In the genomic region with DNA sequence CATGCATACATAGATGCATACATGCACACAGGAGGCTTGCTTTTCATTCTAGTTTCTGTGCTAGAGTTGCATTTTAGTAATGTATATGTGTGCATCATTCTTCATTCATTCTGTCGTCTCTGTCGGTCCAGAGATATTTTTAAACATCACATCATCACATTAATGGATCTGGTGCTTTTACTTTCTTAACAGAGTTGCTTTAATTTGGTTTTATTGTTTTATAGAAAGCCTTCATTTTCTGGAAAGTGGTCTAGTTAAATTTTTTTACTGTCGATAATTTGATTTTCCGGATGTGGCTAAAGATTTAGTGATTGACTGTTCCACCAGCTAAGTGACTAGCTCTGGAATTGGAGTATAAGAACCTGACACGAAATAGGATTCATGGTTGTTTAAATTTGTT, we compare ENCODE assay signal across 25 cellular contexts. TPM values are rescaled to one million over a fixed set of nuclear protein-coding genes. Genes with fewer than 3 reads are reported as not detected.
DNase-seq lines count a peak whose midpoint lies in the region; ATAC-seq and TF ChIP-seq lines count a peak whose summit lies in the region.
"Had no signal": no experiment of that assay in that cellular context is flagged by ENCODE, and none has a peak within 500 bp of the region (broad histone marks: within the 10 kb centered on the region; RNA-seq: fewer than 3 reads in every experiment).

No MANE protein-coding gene starts in this region.

- no peak overlapping the region for H4K8ac ChIP-seq in mesendoderm (ENCODE audit: low read depth, low read length)

- H2AK5ac ChIP-seq in mesendoderm (ENCODE audit: low read length) = no peak overlapping the region

- H3K79me1 ChIP-seq in mesendoderm (ENCODE audit: low read length) = no peaks in the 10 kb centered on the region

- H3K9me2 ChIP-seq in SK-N-SH = no peaks in the 10 kb centered on the region

- H3K4me3 Mint-ChIP-seq in chondrocyte (ENCODE audit: unreplicated experiment) (no peak overlapping the region), neural progenitor cell (no peak overlapping the region)
- H3K4me3 Mint-ChIP-seq: CD14-positive monocyte; CD4-positive, alpha-beta memory T cell; CD4-positive, CD25-positive, alpha-beta regulatory T cell; CD8-positive, alpha-beta memory T cell had no signal

- H3K4me1 Mint-ChIP-seq in chondrocyte (ENCODE audit: low read depth) (peaks cover 35% of the 10 kb centered on the region), neural progenitor cell (peaks cover 8% of the 10 kb centered on the region)
- H3K4me1 Mint-ChIP-seq: CD14-positive monocyte had no signal

- H3K4me1 ChIP-seq in SK-N-SH (ENCODE audit: control insufficient read depth in 1 of 2, insufficient read depth in 2 of 2, low read depth in 1 of 2, low read length in 1 of 2) = peaks cover 4 to 16% of the 10 kb centered on the region in 2 experiments; a peak in 3 of 4 replicates
- peaks cover 2% of the 10 kb centered on the region for H3K4me1 ChIP-seq in mesendoderm (ENCODE audit: control insufficient read depth, low read depth, low read length)
- no peaks in the 10 kb centered on the region for H3K4me1 ChIP-seq in neural progenitor cell
- no peaks in the 10 kb centered on the region for H3K4me1 ChIP-seq in mucosa of descending colon (ENCODE audit: low read depth)
- H3K4me1 ChIP-seq: BLaER1 had no signal

- POLR2A ChIA-PET in SK-N-SH (lab: Yijun Ruan, JAX) = no interaction called here

- no peak for TF ChIP-seq EP300 in SK-N-SH (IDR thresholded peaks at IDR 0.05; ENCODE audit: borderline replicate concordance in 1 of 2, low read depth in 1 of 2, low read length in 1 of 2)

- H2AFZ ChIP-seq in SK-N-SH (ENCODE audit: low read depth) (no peak overlapping the region), neural progenitor cell (replicated peaks) (no peak overlapping the region)

- TF ChIP-seq CTCF in SK-N-SH (IDR thresholded peaks at IDR 0.05) = no peak
- TF ChIP-seq CTCF in chondrocyte (IDR thresholded peaks at IDR 0.05) = no peak
- TF ChIP-seq CTCF in neural progenitor cell (IDR thresholded peaks at IDR 0.05) = no peak
- no peak for TF ChIP-seq CTCF in mucosa of descending colon (IDR thresholded peaks at IDR 0.05)

- H3K56ac ChIP-seq in mesendoderm (ENCODE audit: low read length) = peak overlapping the region; percentile 15

- H3K9me3 Mint-ChIP-seq in chondrocyte (ENCODE audit: low read depth) (peaks cover 9% of the 10 kb centered on the region), neural progenitor cell (peaks cover 10% of the 10 kb centered on the region)

- H3K36me3 Mint-ChIP-seq in chondrocyte (ENCODE audit: low read depth) (peaks cover 19% of the 10 kb centered on the region), neural progenitor cell (peaks cover 19% of the 10 kb centered on the region)

- H3K18ac ChIP-seq in mesendoderm (ENCODE audit: low read length) = no peak overlapping the region

- H2BK5ac ChIP-seq in mesendoderm (ENCODE audit: low read length) = no peak overlapping the region

- H3K27me3 Mint-ChIP-seq in chondrocyte (ENCODE audit: low read depth) = no peaks in the 10 kb centered on the region
- H3K27me3 Mint-ChIP-seq in neural progenitor cell (ENCODE audit: insufficient read depth, low read depth) = peaks cover 3% of the 10 kb centered on the region
- H3K27me3 Mint-ChIP-seq: CD4-positive, alpha-beta memory T cell; CD4-positive, CD25-positive, alpha-beta regulatory T cell; CD8-positive, alpha-beta memory T cell had no signal

- H3K23ac ChIP-seq in mesendoderm (ENCODE audit: low read length) = no peak overlapping the region

- CTCF ChIA-PET in SK-N-SH (lab: Yijun Ruan, JAX) = interaction anchor here (2.4 kb wide), 1 partner anchor 16 kb away, joined by 10 read pairs; no protein-coding TSS in a partner anchor

- peak overlapping the region in 1 of 2 experiments; percentile 61; a peak in 2 of 4 replicates for H3K27ac ChIP-seq in SK-N-SH (ENCODE audit: low read depth in 2 of 2, low read length in 1 of 2)
- H3K27ac ChIP-seq in mesendoderm (ENCODE audit: low read depth, low read length) = no peak overlapping the region
- H3K27ac ChIP-seq in neural progenitor cell = no peak overlapping the region
- H3K27ac ChIP-seq: BLaER1 had no signal

- H3K79me2 ChIP-seq in SK-N-SH (ENCODE audit: insufficient read depth) = peaks cover 49% of the 10 kb centered on the region
- H3K79me2 ChIP-seq in mesendoderm (ENCODE audit: control insufficient read depth, insufficient read depth, low read length) = no peaks in the 10 kb centered on the region
- H3K79me2 ChIP-seq in neural progenitor cell (ENCODE audit: low read depth) = no peaks in the 10 kb centered on the region

- no peak overlapping the region for H2BK15ac ChIP-seq in mesendoderm (replicated peaks; ENCODE audit: low read depth)

- H3K4me3 ChIP-seq in SK-N-SH (ENCODE audit: low read depth in 2 of 2, low read length in 1 of 2) (no peak overlapping the region), mesendoderm (ENCODE audit: low read length) (no peak overlapping the region), neural progenitor cell (no peak overlapping the region), mucosa of descending colon (no peak overlapping the region)
- H3K4me3 ChIP-seq: BLaER1 had no signal

- H3K36me3 ChIP-seq in SK-N-SH (replicated peaks in 1 of 2; ENCODE audit: control insufficient read depth in 1 of 2, insufficient read depth in 2 of 2, low read length in 1 of 2) (peaks cover 21 to 31% of the 10 kb centered on the region in 2 experiments), mesendoderm (ENCODE audit: control insufficient read depth, insufficient read depth, low read length) (no peaks in the 10 kb centered on the region), neural progenitor cell (no peaks in the 10 kb centered on the region), mucosa of descending colon (ENCODE audit: low read depth) (no peaks in the 10 kb centered on the region)
- H3K36me3 ChIP-seq: BLaER1 had no signal

- H4K20me1 ChIP-seq in SK-N-SH (ENCODE audit: insufficient read depth) (no peaks in the 10 kb centered on the region), neural progenitor cell (ENCODE audit: low read depth) (no peaks in the 10 kb centered on the region)
- H4K20me1 ChIP-seq: BLaER1 had no signal

- DNase-seq in SK-N-SH (no peak), chondrocyte (ENCODE audit: low spot score) (no peak), mesendoderm (no peak), neural progenitor cell (ENCODE audit: low spot score) (no peak), NCI-H748 treated with DMSO at 0.1 percent for 48 hours (lab: John Stamatoyannopoulos, UW) (no peak), mucosa of descending colon (no peak)
- DNase-seq: 8988T; ACHN; BE2C; C1 segment of cervical spinal cord; CD4-positive, alpha-beta memory T cell; CD4-positive, CD25-positive, alpha-beta regulatory T cell; CD8-positive, alpha-beta memory T cell; COR-L47; DMS 273 treated with DMSO at 0.1 percent for 48 hours; DMS153; DMS53; DMS79; DND-41; EL; GDM1 had no signal

- H3K4me2 ChIP-seq in SK-N-SH (peak overlapping the region; percentile 25; the same call in 1 of the 2 replicates), mesendoderm (ENCODE audit: low read length) (no peak overlapping the region), neural progenitor cell (no peak overlapping the region)
- H3K4me2 ChIP-seq: BLaER1 had no signal

- no peak overlapping the region for H4K5ac ChIP-seq in mesendoderm (ENCODE audit: low read length)

- no peak overlapping the region for H3K9ac ChIP-seq in SK-N-SH
- H3K9ac ChIP-seq in mesendoderm (ENCODE audit: low read length) = no peak overlapping the region
- no peak overlapping the region for H3K9ac ChIP-seq in neural progenitor cell
- H3K9ac ChIP-seq: BLaER1 had no signal

- intact Hi-C loops in mucosa of descending colon (cut with DNase I, micrococcal nuclease) = no loop called here

- WGBS in SK-N-SH (ENCODE audit: low lambda C conversion rate) = 28% methylated on average over 5 of the region's 5 CpGs
- no CpG with 5 or more reads among the region's 5 CpGs for WGBS in mesendoderm (ENCODE audit: extremely low coverage, insufficient coverage, low lambda C conversion rate)

- no peak overlapping the region for H2BK120ac ChIP-seq in mesendoderm (ENCODE audit: low read depth, low read length)

- H3K4ac ChIP-seq in mesendoderm (ENCODE audit: low read depth, low read length) = no peak overlapping the region

- H3K27me3 ChIP-seq in SK-N-SH (ENCODE audit: insufficient read depth) (no peaks in the 10 kb centered on the region), mesendoderm (ENCODE audit: insufficient read depth, low read length, poor library complexity) (peaks cover 1% of the 10 kb centered on the region), neural progenitor cell (no peaks in the 10 kb centered on the region)
- H3K27me3 ChIP-seq: BE2C, BLaER1 had no signal

- H3K27ac Mint-ChIP-seq in chondrocyte (ENCODE audit: unreplicated experiment) (peak overlapping the region; percentile 17), neural progenitor cell (peak overlapping the region; percentile 88)
- H3K27ac Mint-ChIP-seq: CD14-positive monocyte; CD4-positive, alpha-beta memory T cell; CD4-positive, CD25-positive, alpha-beta regulatory T cell; CD8-positive, alpha-beta memory T cell had no signal

- H3F3A ChIP-seq in SK-N-SH (replicated peaks; ENCODE audit: insufficient read depth) (peaks cover 13% of the 10 kb centered on the region), neural progenitor cell (ENCODE audit: low read depth) (no peaks in the 10 kb centered on the region)

- no peak for TF ChIP-seq RAD21 in SK-N-SH (IDR thresholded peaks at IDR 0.05; ENCODE audit: low read length)

- ATAC-seq in mucosa of descending colon = no peak
- no peak for ATAC-seq in HG02981 (IDR thresholded peaks at IDR 0.05; ENCODE audit: unreplicated experiment)
- no peak for ATAC-seq in HG02840 (IDR thresholded peaks at IDR 0.05; ENCODE audit: low FRiP score, unreplicated experiment)

- H3K9me3 ChIP-seq in SK-N-SH (0 out of 2 replicates have a peak, but pooled peaks cover 5% of the 10 kb centered on the region), neural progenitor cell (ENCODE audit: low read depth) (no peaks in the 10 kb centered on the region), mucosa of descending colon (no peaks in the 10 kb centered on the region)
- H3K9me3 ChIP-seq: BE2C had no signal

RNA-seq across cellular contexts. Expression of gene BIVM, which starts 16.9 kb away (rescaled TPM):
- 8.8 and 12.8 TPM in 2 replicates for polyA plus RNA-seq in SK-N-SH (2012; rRNA removed)
- 12.7 and 14.6 TPM in 2 replicates for polyA plus RNA-seq in SK-N-SH (2012; cell fraction: cytosol; rRNA removed)
- 19.2 and 30.1 TPM in 2 replicates for polyA plus RNA-seq in SK-N-SH (2012; cell fraction: nucleus; rRNA removed)
- total RNA-seq in chondrocyte (22.7 to 37.7 TPM (median 24.0 TPM) in 3 replicates), neural progenitor cell (ENCODE audit: low replicate concordance) (13.6 and 15.7 TPM in 2 replicates), mucosa of descending colon (10 to 100 TPM; 15.5 to 21.2 (median 17.1) TPM)
- polyA plus RNA-seq in mesendoderm (2013, experiment 1 of 2) = 4.7 TPM
- 4.2 TPM for polyA plus RNA-seq in mesendoderm (2013, experiment 2 of 2)

RNA-seq across cellular contexts. Expression of gene POGLUT2, which starts 17.0 kb away (rescaled TPM):
- 10.2 and 12.4 TPM in 2 replicates for polyA plus RNA-seq in SK-N-SH (2012; rRNA removed)
- polyA plus RNA-seq in SK-N-SH (2012; cell fraction: cytosol; rRNA removed) = 14.2 and 14.6 TPM in 2 replicates
- polyA plus RNA-seq in SK-N-SH (2012; cell fraction: nucleus; rRNA removed) = 5.2 and 8.2 TPM in 2 replicates
- total RNA-seq in chondrocyte = 37.3 to 45.8 TPM (median 39.1 TPM) in 3 replicates
- polyA plus RNA-seq in mesendoderm (2013, experiment 1 of 2) = 15.4 TPM
- 16.5 TPM for polyA plus RNA-seq in mesendoderm (2013, experiment 2 of 2)
- total RNA-seq in neural progenitor cell (ENCODE audit: low replicate concordance) = 18.6 and 33.5 TPM in 2 replicates
- total RNA-seq in mucosa of descending colon = 1 to 10 TPM in 2 of 3 donors, under 1 TPM in 1; 0.72 to 3.9 (median 1.7) TPM

RNA-seq across cellular contexts. Expression of gene ERCC5, which starts 30.0 kb away (rescaled TPM):
- polyA plus RNA-seq in SK-N-SH (2012; rRNA removed) = 14.1 and 19.0 TPM in 2 replicates
- polyA plus RNA-seq in SK-N-SH (2012; cell fraction: cytosol; rRNA removed) = 13.5 and 16.6 TPM in 2 replicates
- 20.1 and 37.5 TPM in 2 replicates for polyA plus RNA-seq in SK-N-SH (2012; cell fraction: nucleus; rRNA removed)
- total RNA-seq in chondrocyte (41.0 to 63.4 TPM (median 51.1 TPM) in 3 replicates), neural progenitor cell (ENCODE audit: low replicate concordance) (25.9 and 35.1 TPM in 2 replicates), mucosa of descending colon (10 to 100 TPM; 58.6 to 85.0 (median 62.7) TPM)
- 14.9 TPM for polyA plus RNA-seq in mesendoderm (2013, experiment 1 of 2)
- polyA plus RNA-seq in mesendoderm (2013, experiment 2 of 2) = 14.9 TPM

RNA-seq across cellular contexts. Expression of gene TEX30, which starts 42.2 kb away (rescaled TPM):
- polyA plus RNA-seq in SK-N-SH (2012; rRNA removed) = 7.2 and 8.6 TPM in 2 replicates
- polyA plus RNA-seq in SK-N-SH (2012; cell fraction: cytosol; rRNA removed) = 11.4 and 15.5 TPM in 2 replicates
- polyA plus RNA-seq in SK-N-SH (2012; cell fraction: nucleus; rRNA removed) = 3.5 and 4.7 TPM in 2 replicates
- total RNA-seq in chondrocyte = 10.6 to 11.1 TPM (median 11.0 TPM) in 3 replicates
- polyA plus RNA-seq in mesendoderm (2013, experiment 1 of 2) = 9.9 TPM
- polyA plus RNA-seq in mesendoderm (2013, experiment 2 of 2) = 10.2 TPM
- total RNA-seq in neural progenitor cell (ENCODE audit: low replicate concordance) = 16.4 and 38.9 TPM in 2 replicates
- total RNA-seq in mucosa of descending colon = 1 to 10 TPM; 2.1 to 5.7 (median 3.7) TPM
